Comparison of ENCODE assay signal across 8 cellular contexts in the genomic region with DNA sequence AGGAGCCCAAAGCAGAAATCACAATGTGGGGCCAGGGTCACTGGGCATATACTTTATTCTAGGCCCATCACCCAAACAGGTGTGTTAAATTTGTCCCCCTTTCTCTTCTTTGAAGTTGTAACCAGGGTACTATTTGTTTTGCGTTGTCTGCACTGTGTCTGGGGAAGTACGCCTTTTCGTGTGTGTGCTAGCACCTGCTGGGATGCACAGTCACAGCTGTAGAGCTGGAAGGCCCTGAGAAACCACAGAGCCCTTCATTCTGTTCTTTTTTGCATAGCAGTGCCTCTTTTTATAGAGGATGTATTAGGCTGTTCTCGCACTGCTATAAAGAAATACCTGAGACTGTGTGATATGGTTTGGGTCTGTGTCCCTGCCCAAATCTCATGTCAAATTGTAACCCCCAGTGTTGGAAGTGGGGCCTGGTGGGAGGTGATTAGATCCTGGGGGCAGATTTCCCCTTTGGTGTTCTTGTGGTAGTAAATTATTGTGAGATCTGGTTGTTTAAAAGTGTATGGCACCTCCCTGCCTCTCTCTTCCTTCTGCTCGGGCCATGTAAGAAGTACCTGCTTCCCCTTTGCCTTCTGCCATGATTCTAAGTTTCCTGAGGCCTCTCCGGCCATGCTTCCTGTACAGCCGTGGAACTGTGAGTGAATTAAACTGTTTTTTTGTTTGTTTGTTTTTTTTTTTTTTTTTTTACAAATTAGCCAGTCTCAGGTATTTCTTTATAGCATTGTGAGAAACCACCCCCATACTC. TPM values are rescaled to one million over a fixed set of nuclear protein-coding genes. Genes with fewer than 3 reads are reported as not detected.
A peak's percentile ranks its signal among the peaks of the same experiment; 100 is the strongest.
DNase-seq lines count a peak whose midpoint lies in the region; ATAC-seq, FAIRE-seq and TF ChIP-seq lines count a peak whose summit lies in the region.

No MANE protein-coding gene starts in this region.

- in situ Hi-C loops in GM13977 (cut with MboI; ENCODE audit: low pct_unique_long_range_greater_than_20kb, low sequenced_read_pairs, unreplicated experiment) = no loop called here
- in situ Hi-C loops in GM12878 (cut with MboI) = no loop called here

- no peaks in the 10 kb centered on the region for H3K27me3 ChIP-seq in GM12878 (replicated peaks in 1 of 2; ENCODE audit: control insufficient read depth in 2 of 2, insufficient read depth in 2 of 2, low read length in 1 of 2)

- peaks cover 43% of the 10 kb centered on the region for H3K4me1 ChIP-seq in GM12878 (ENCODE audit: control insufficient read depth, insufficient read depth, low read length)

- ATAC-seq in GM19463 (IDR thresholded peaks at IDR 0.05; ENCODE audit: unreplicated experiment) (peak; percentile 95), HG03135 (IDR thresholded peaks at IDR 0.05; ENCODE audit: unreplicated experiment) (peak; percentile 96), GM12878 (peak; percentile 92), Right ventricle myocardium inferior (no peak)

- SMC1A ChIA-PET in GM12878 (lab: Charles Lee; ENCODE audit: uncharacterized antibody, unreplicated experiment) = interaction anchor here (0.7 to 9.0 kb wide), 10 partner anchors 11 to 69 kb away, joined by 3 to 143 read pairs (median 10); a partner anchor contains a TSS

- peak; percentile 86 for FAIRE-seq in GM12878 (lab: Jason Lieb, UNC)

- no peaks in the 10 kb centered on the region; the same call in 1 of the 2 replicates for H3K79me2 ChIP-seq in GM12878 (ENCODE audit: control insufficient read depth, insufficient read depth, low read length)

- H3K4me1 Mint-ChIP-seq in HFFc6 (ENCODE audit: low read depth) = peaks cover 17% of the 10 kb centered on the region

- no peaks in the 10 kb centered on the region; the same call in 1 of the 2 replicates for H3K27me3 Mint-ChIP-seq in HFFc6 (ENCODE audit: insufficient read depth)

- H3K9me3 ChIP-seq in GM12878 (replicated peaks; ENCODE audit: control insufficient read depth, insufficient read depth, low read length) = peaks cover 7% of the 10 kb centered on the region; the same call in 2 of the 3 replicates

- TF ChIP-seq POLR2A in GM12878 (IDR thresholded peaks at IDR 0.05; ENCODE audit: low read depth, low read length) = no peak

- H3K36me3 Mint-ChIP-seq in HFFc6 (ENCODE audit: low read depth) = peaks cover 7% of the 10 kb centered on the region

- H3K4me2 ChIP-seq in GM12878 (ENCODE audit: control insufficient read depth, insufficient read depth) = peak overlapping the region; percentile 93

- no TSS peak for BruUV-seq in GM12878 (replicated peaks; lab: Mats Ljungman, UMichigan)

- peak; percentile 89 to 96 for TF ChIP-seq EP300 in GM12878 (IDR thresholded peaks at IDR 0.05; ENCODE audit: borderline replicate concordance in 1 of 2, control insufficient read depth in 1 of 2, low read depth in 2 of 2, low read length in 2 of 2)

- TF ChIP-seq RAD21 in GM12878 (IDR thresholded peaks at IDR 0.05; ENCODE audit: insufficient read depth, low read depth, low read length) = no peak

- WGBS in GM12878 (ENCODE audit: insufficient coverage, insufficient replicate concordance, low lambda C conversion rate, missing lambda C conversion rate) = 0% methylated on average over 7 of the region's 7 CpGs

- peaks cover under 1 to 3% of the 10 kb centered on the region in 2 experiments; a peak in 2 of 4 replicates for H3K36me3 ChIP-seq in GM12878 (ENCODE audit: control insufficient read depth in 2 of 2, insufficient read depth in 2 of 2, low read length in 1 of 2)

- peak; percentile 53 for DNase-seq in GM13977 (ENCODE audit: low spot score)
- DNase-seq in GM12878 (ENCODE audit: low read depth, low spot score) = peak; percentile 82
- no peak for DNase-seq in Right ventricle myocardium inferior (ENCODE audit: missing footprints)
- DNase-seq in stimulated activated naive CD4-positive, alpha-beta T cell treated with Interleukin-2 at 50 U/mL for 16 hours (lab: John Stamatoyannopoulos, UW) = no peak
- no peak for DNase-seq in NCI-H1105 treated with DMSO at 0.1 percent for 48 hours (lab: John Stamatoyannopoulos, UW)
- no peak for DNase-seq in HFFc6

- CTCF ChIA-PET in GM12878 (lab: Yijun Ruan, JAX) = interaction anchor here (0.7 to 6.3 kb wide), 7 partner anchors 10 to 588 kb away, joined by 3 to 160 read pairs (median 5); no protein-coding TSS in a partner anchor

- no peaks in the 10 kb centered on the region for H4K20me1 ChIP-seq in GM12878 (ENCODE audit: control insufficient read depth, insufficient read depth)

- peak overlapping the region; percentile 32 for H2AFZ ChIP-seq in GM12878 (ENCODE audit: control insufficient read depth, low read depth, low read length)

- H3K4me3 ChIP-seq in GM12878 = no peak overlapping the region

- H3K27ac ChIP-seq in GM12878 (ENCODE audit: control insufficient read depth, insufficient read depth) = peak overlapping the region; percentile 94

- H3K27ac Mint-ChIP-seq in HFFc6 = no peak overlapping the region

- no peak overlapping the region for H3K4me3 Mint-ChIP-seq in HFFc6

- no peak for TF ChIP-seq CTCF in GM13977 (IDR thresholded peaks at IDR 0.05; ENCODE audit: extremely low read depth, insufficient read depth, missing control alignments)
- no peak for TF ChIP-seq CTCF in GM12878 (IDR thresholded peaks at IDR 0.05 in 2 of 3, conservative IDR thresholded peaks at IDR 0.05 in 1 of 3; ENCODE audit: control insufficient read depth in 2 of 3, extremely low read depth in 1 of 3, insufficient read depth in 1 of 3, low read depth in 3 of 3, low read length in 3 of 3)
- TF ChIP-seq CTCF in HFFc6 (IDR thresholded peaks at IDR 0.05) = no peak

- peak overlapping the region; percentile 65 for H3K9ac ChIP-seq in GM12878 (ENCODE audit: control insufficient read depth, insufficient read depth, low read length)

- RAD21 ChIA-PET in GM12878 (lab: Charles Lee; ENCODE audit: unreplicated experiment) = interaction anchor here (0.9 to 7.5 kb wide), 6 partner anchors 11 to 61 kb away, joined by 3 to 87 read pairs (median 32); a partner anchor contains a TSS

- POLR2A ChIA-PET in GM12878 (lab: Charles Lee) = interaction anchor here (0.7 to 5.6 kb wide), 7 partner anchors 9 to 534 kb away, joined by 3 to 51 read pairs (median 7); a partner anchor contains a TSS

- intact Hi-C loops in GM12878 (cut with micrococcal nuclease; ENCODE audit: unreplicated experiment) (loop anchor here (1.0 to 5.0 kb wide), 3 partner anchors 8 to 54 kb away; no protein-coding TSS in a partner anchor), Right ventricle myocardium inferior (cut with DNase I) (no loop called here)

- H3K9me3 Mint-ChIP-seq in HFFc6 = no peaks in the 10 kb centered on the region

RNA-seq across cellular contexts. Expression of a gene that starts 14.0 kb away (rescaled TPM):
- total RNA-seq in GM12878 (2013; cell fraction: nucleolus; rRNA removed) = 26.3 and 28.5 TPM in 2 replicates
- total RNA-seq in GM12878 (2014; rRNA removed) (255 and 282 TPM in 2 replicates), GM12878 (2014; rRNA removed; fragmentation: Illumina TruSeq; extraction: Trizol) (318 and 349 TPM in 2 replicates), GM12878 (2021) (267 and 278 TPM in 2 replicates), Right ventricle myocardium inferior (49.6 TPM)
- 650 TPM for polyA plus RNA-seq in GM12878 (2011; ENCODE audit: low read depth)
- polyA plus RNA-seq in GM12878 (2011; rRNA removed) (257 and 280 TPM in 2 replicates), GM12878 (2014; fragmentation: Illumina TruSeq; extraction: Trizol) (239 and 335 TPM in 2 replicates), GM12878 (2014; fragmentation: Nextera tagmentation; extraction: Ambion mirVana) (100 to 1,000 TPM; 108 to 229 TPM), GM12878 (2014; rRNA removed) (384 and 396 TPM in 2 replicates), GM12878 (2016; fragmentation: Nextera tagmentation; extraction: Ambion mirVana) (100 to 1,000 TPM; 721 to 747 TPM)
- 360 and 365 TPM in 2 replicates for polyA plus RNA-seq in GM12878 (2011; cell fraction: cytosol; rRNA removed)
- 136 and 154 TPM in 2 replicates for polyA plus RNA-seq in GM12878 (2011; cell fraction: nucleus; rRNA removed)
- polyA plus RNA-seq in GM12878 (2012) = 422 and 604 TPM in 2 replicates
- 62.5 and 68.0 TPM in 2 replicates for polyA minus RNA-seq in GM12878 (2011; rRNA and poly(A)+ RNA removed)
- 22.1 and 25.8 TPM in 2 replicates for polyA minus RNA-seq in GM12878 (2011; cell fraction: cytosol; rRNA and poly(A)+ RNA removed)
- polyA minus RNA-seq in GM12878 (2011; cell fraction: nucleus; rRNA and poly(A)+ RNA removed) = 28.2 and 46.9 TPM in 2 replicates
- total RNA-seq in HFFc6 (2021; fragmentation: NEBNext Ultra II Directional; extraction: Animal tissue kit (Norgen Biotek cat#: 25700)) = 100 to 1,000 TPM; 234 to 281 (median 252) TPM

RNA-seq across cellular contexts. Expression of a gene that starts 14.3 kb away (rescaled TPM):
- total RNA-seq in GM12878 (2013; cell fraction: nucleolus; rRNA removed) = 49.9 and 52.5 TPM in 2 replicates
- 43.0 and 45.2 TPM in 2 replicates for total RNA-seq in GM12878 (2014; rRNA removed)
- total RNA-seq in GM12878 (2014; rRNA removed; fragmentation: Illumina TruSeq; extraction: Trizol) = 34.6 and 34.9 TPM in 2 replicates
- 31.7 and 33.0 TPM in 2 replicates for total RNA-seq in GM12878 (2021)
- polyA plus RNA-seq in GM12878 (2011; ENCODE audit: low read depth) = 27.8 TPM
- 44.7 and 56.1 TPM in 2 replicates for polyA plus RNA-seq in GM12878 (2011; rRNA removed)
- polyA plus RNA-seq in GM12878 (2011; cell fraction: cytosol; rRNA removed) = 31.6 and 31.8 TPM in 2 replicates
- 24.9 and 27.6 TPM in 2 replicates for polyA plus RNA-seq in GM12878 (2011; cell fraction: nucleus; rRNA removed)
- 30.4 and 32.4 TPM in 2 replicates for polyA plus RNA-seq in GM12878 (2012)
- polyA plus RNA-seq in GM12878 (2014; fragmentation: Illumina TruSeq; extraction: Trizol) = 40.9 and 53.2 TPM in 2 replicates
- polyA plus RNA-seq in GM12878 (2014; fragmentation: Nextera tagmentation; extraction: Ambion mirVana) = 10 to 100 TPM in 1 of 2 experiments, 1 to 10 TPM in 1; 8.8 to 17.8 TPM
- 36.3 and 37.2 TPM in 2 replicates for polyA plus RNA-seq in GM12878 (2014; rRNA removed)
- 10 to 100 TPM; 50.8 to 52.5 TPM for polyA plus RNA-seq in GM12878 (2016; fragmentation: Nextera tagmentation; extraction: Ambion mirVana)
- polyA minus RNA-seq in GM12878 (2011; rRNA and poly(A)+ RNA removed) = 22.4 and 26.1 TPM in 2 replicates
- polyA minus RNA-seq in GM12878 (2011; cell fraction: cytosol; rRNA and poly(A)+ RNA removed) = 8.8 and 9.9 TPM in 2 replicates
- 15.4 and 21.9 TPM in 2 replicates for polyA minus RNA-seq in GM12878 (2011; cell fraction: nucleus; rRNA and poly(A)+ RNA removed)
- total RNA-seq in Right ventricle myocardium inferior = 13.7 TPM
- total RNA-seq in HFFc6 (2021; fragmentation: NEBNext Ultra II Directional; extraction: Animal tissue kit (Norgen Biotek cat#: 25700)) = 10 to 100 TPM; 30.4 to 42.2 (median 38.3) TPM

Comparison
In these comparisons a context has a peak if more than half of its experiments do, and no peak if none do; other contexts are left out.
1. DNase-seq: peak in GM13977 (single experiment) and GM12878 (single experiment); none in Right ventricle myocardium inferior (single experiment), stimulated activated naive CD4-positive, alpha-beta T cell treated with Interleukin-2 at 50 U/mL for 16 hours (single experiment), NCI-H1105 treated with DMSO at 0.1 percent for 48 hours (single experiment) and HFFc6 (single experiment).